20 cellular contexts compared by ENCODE assay signal in the genomic region with DNA sequence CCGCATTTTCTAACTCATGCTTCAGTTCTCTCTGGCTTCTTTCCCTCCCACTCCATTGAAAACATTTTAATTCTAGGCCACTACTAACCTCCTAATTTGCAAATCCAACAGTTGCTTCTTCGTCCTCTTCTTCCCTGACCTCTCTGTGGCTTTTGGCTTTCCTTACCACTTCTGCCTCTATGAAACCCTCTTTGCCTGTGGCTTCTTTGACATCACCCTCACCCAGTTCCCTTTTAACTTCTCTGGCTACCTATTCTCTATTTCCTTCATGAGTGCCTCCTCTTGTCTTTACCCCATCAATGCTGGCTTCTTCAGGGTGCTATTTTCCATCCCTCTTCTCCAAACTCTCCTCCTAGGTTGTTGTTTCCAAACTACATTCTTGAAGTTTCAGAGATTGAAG.
"Had no signal": no experiment of that assay in that cellular context is flagged by ENCODE, and none has a peak within 500 bp of the region (broad histone marks: within the 10 kb centered on the region; RNA-seq: fewer than 3 reads in every experiment).

No MANE protein-coding gene starts in this region.

- ATAC-seq: effector memory CD8-positive, alpha-beta T cell; gastrocnemius medialis; heart right ventricle; stimulated activated naive B cell treated with anti-CD40 and anti-IgM and Interleukin-4, amounts not matched to agents 10 μg/mL and 1 μg/mL and 100 μg/mL, for 72 hours; stimulated activated naive CD8-positive, alpha-beta T cell treated with anti-CD3 and anti-CD28 coated beads, Interleukin-15, amount 100 ng/mL, for 72 hours; upper lobe of right lung had no signal

- H3K27me3 ChIP-seq: esophagus muscularis mucosa, gastrocnemius medialis, heart right ventricle, ovary, right atrium auricular region, sigmoid colon, testis, tibial nerve, upper lobe of right lung, vagina had no signal

- H3K27ac ChIP-seq: epithelial cell of prostate, esophagus muscularis mucosa, gastrocnemius medialis, heart right ventricle, ovary, right atrium auricular region, skin epidermis, testis, tibial nerve, upper lobe of right lung, vagina had no signal

- H3K36me3 ChIP-seq: esophagus muscularis mucosa, gastrocnemius medialis, heart right ventricle, ovary, right atrium auricular region, sigmoid colon, tibial nerve, upper lobe of right lung, vagina had no signal

- DNase-seq: effector memory CD8-positive, alpha-beta T cell; gastrocnemius medialis; heart right ventricle; hypothalamus; mesendoderm; naive B cell; ovary; sigmoid colon; stimulated activated CD4-positive, alpha-beta T cell treated with anti-CD3 and anti-CD28 coated beads, Interleukin-2, amount 100 ng/mL, for 24 hours; stimulated activated CD4-positive, alpha-beta T cell treated with anti-CD3 and anti-CD28 coated beads, Interleukin-4, amount 100 ng/mL, for 4 hours; stimulated activated naive B cell treated with anti-CD40 and anti-IgM and Interleukin-4, amounts not matched to agents 10 μg/mL and 1 μg/mL and 100 μg/mL, for 72 hours; stimulated activated naive CD8-positive, alpha-beta T cell treated with anti-CD3 and anti-CD28 coated beads, Interleukin-15, amount 100 ng/mL, for 72 hours; testis; upper lobe of right lung had no signal

- H3K9me3 ChIP-seq: esophagus muscularis mucosa, gastrocnemius medialis, ovary, right atrium auricular region, sigmoid colon, testis, tibial nerve, upper lobe of right lung, vagina had no signal

- H3K4me3 ChIP-seq: esophagus muscularis mucosa, gastrocnemius medialis, heart right ventricle, ovary, right atrium auricular region, sigmoid colon, skin epidermis, testis, tibial nerve, upper lobe of right lung, vagina had no signal
